In genomic region chrX:71720289-71720886, GRCh38 we compare ENCODE assay signal across 17 cellular contexts. TPM values are rescaled to one million over a fixed set of nuclear protein-coding genes. Genes with fewer than 3 reads are reported as not detected.
"Had no signal": no experiment of that assay in that cellular context is flagged by ENCODE, and none has a peak within 500 bp of the region (broad histone marks: within the 10 kb centered on the region; RNA-seq: fewer than 3 reads in every experiment).

No MANE protein-coding gene starts in this region.

RNA-seq across cellular contexts. Expression of gene CXorf49, which starts 2.3 kb away (rescaled TPM):
- total RNA-seq: naive thymus-derived CD8-positive, alpha-beta T cell; natural killer cell treated with Interleukin-12 subunit alpha and Interleukin-12 subunit beta and Interleukin-15 and Interleukin-18, amount 100 ng/mL, for 72 hours; neural crest cell; omental fat pad; osteocyte; pancreas; posterior vena cava; pulmonary artery endothelial cell; right atrium auricular region; sciatic nerve; smooth muscle cell; spleen; suprapubic skin; transverse colon; upper lobe of right lung; urinary bladder; uterus had no signal

RNA-seq across cellular contexts. Expression of gene CXorf49B, which starts 42.8 kb away (rescaled TPM):
- total RNA-seq: naive thymus-derived CD8-positive, alpha-beta T cell; natural killer cell treated with Interleukin-12 subunit alpha and Interleukin-12 subunit beta and Interleukin-15 and Interleukin-18, amount 100 ng/mL, for 72 hours; neural crest cell; omental fat pad; osteocyte; pancreas; posterior vena cava; pulmonary artery endothelial cell; right atrium auricular region; sciatic nerve; smooth muscle cell; spleen; suprapubic skin; transverse colon; upper lobe of right lung; urinary bladder; uterus had no signal
